ENCODE assay signal across 1 cellular context in the genomic region with DNA sequence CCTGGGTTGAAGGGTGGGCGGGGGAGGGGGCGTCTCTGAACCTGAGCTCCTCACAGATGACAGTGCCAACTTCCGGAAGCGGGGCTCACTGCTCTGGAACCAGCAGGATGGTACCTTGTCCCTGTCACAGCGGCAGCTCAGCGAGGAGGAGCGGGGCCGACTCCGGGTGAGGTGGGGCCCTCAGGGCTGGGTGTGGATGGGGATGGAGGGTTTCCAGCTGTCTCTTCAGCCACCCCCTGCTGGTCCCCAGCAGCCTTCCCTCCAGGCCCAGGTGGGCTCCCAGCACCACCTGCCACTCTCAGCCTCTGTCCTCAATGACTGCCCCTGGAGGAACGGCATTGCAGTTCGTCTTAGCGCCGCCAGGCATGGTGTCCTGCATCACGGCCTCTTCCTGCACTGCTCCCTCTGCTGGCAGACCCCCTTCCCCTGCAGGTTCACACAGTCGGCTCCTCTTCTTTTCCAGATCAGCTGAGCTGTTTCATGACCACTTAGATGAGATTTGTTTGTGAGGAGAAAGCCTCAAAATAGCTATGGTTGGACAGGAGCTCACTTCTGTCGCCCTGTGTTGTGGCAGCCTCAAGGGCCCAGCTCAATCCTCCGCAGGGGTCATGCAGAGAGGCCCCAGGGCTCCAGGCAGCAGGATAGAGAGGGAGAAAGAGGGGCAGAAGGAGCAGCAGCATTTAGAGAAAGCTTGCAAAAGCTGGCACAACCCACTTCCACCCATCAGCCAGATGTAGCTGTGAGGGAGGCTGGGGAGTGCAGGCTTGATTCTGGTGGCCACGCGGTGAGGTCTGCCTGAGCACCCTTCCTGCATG.
TF ChIP-seq lines count a peak whose summit lies in the region.

No MANE protein-coding gene starts in this region.

TF ChIP-seq in HEK293, 187 proteins besides CTCF, POLR2A, EP300 and RAD21:
- no peak for TF ChIP-seq SP7 (tag by site-specific recombination; IDR thresholded peaks at IDR 0.05)
- peak; percentile 57 for TF ChIP-seq ZIC2 (tag by site-specific recombination; IDR thresholded peaks at IDR 0.05)
- no peak for TF ChIP-seq ZNF223 (tag by site-specific recombination; IDR thresholded peaks at IDR 0.05)
- no peak for TF ChIP-seq ZNF707 (tag by site-specific recombination; IDR thresholded peaks at IDR 0.05)
- 0 out of 2 replicates have a peak, but pooled peaks have one; percentile 35 for TF ChIP-seq ZNF664 (tag by site-specific recombination; IDR thresholded peaks at IDR 0.05)
- TF ChIP-seq ZNF146 (tag by site-specific recombination; IDR thresholded peaks at IDR 0.05): no peak
- no peak for TF ChIP-seq ZNF843 (tag by site-specific recombination; IDR thresholded peaks at IDR 0.05)
- no peak for TF ChIP-seq KLF16 (tag by site-specific recombination; IDR thresholded peaks at IDR 0.05)
- TF ChIP-seq, protein P1, sequence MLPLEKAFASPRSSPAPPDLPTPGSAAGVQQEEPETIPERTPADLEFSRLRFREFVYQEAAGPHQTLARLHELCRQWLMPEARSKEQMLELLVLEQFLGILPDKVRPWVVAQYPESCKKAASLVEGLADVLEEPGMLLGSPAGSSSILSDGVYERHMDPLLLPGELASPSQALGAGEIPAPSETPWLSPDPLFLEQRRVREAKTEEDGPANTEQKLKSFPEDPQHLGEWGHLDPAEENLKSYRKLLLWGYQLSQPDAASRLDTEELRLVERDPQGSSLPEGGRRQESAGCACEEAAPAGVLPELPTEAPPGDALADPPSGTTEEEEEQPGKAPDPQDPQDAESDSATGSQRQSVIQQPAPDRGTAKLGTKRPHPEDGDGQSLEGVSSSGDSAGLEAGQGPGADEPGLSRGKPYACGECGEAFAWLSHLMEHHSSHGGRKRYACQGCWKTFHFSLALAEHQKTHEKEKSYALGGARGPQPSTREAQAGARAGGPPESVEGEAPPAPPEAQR (tag by site-specific recombination; IDR thresholded peaks at IDR 0.05): no peak
- 0 out of 2 replicates have a peak, but pooled peaks have one; percentile 28 for TF ChIP-seq ZNF561 (tag by site-specific recombination; IDR thresholded peaks at IDR 0.05; ENCODE audit: borderline replicate concordance)
- no peak for TF ChIP-seq WT1 (tag by site-specific recombination; IDR thresholded peaks at IDR 0.05)
- no peak for TF ChIP-seq ZNF654 (tag by site-specific recombination; IDR thresholded peaks at IDR 0.05; ENCODE audit: low read depth)
- TF ChIP-seq, protein P2, sequence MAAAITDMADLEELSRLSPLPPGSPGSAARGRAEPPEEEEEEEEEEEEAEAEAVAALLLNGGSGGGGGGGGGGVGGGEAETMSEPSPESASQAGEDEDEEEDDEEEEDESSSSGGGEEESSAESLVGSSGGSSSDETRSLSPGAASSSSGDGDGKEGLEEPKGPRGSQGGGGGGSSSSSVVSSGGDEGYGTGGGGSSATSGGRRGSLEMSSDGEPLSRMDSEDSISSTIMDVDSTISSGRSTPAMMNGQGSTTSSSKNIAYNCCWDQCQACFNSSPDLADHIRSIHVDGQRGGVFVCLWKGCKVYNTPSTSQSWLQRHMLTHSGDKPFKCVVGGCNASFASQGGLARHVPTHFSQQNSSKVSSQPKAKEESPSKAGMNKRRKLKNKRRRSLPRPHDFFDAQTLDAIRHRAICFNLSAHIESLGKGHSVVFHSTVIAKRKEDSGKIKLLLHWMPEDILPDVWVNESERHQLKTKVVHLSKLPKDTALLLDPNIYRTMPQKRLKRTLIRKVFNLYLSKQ (tag by site-specific recombination; IDR thresholded peaks at IDR 0.05; ENCODE audit: borderline replicate concordance): no peak
- 0 out of 2 replicates have a peak, but pooled peaks have one; percentile 40 for TF ChIP-seq ZNF2 (tag by site-specific recombination; IDR thresholded peaks at IDR 0.05)
- 0 out of 2 replicates have a peak, but pooled peaks have one; percentile 11 for TF ChIP-seq ZBTB11 (tag by site-specific recombination; conservative IDR thresholded peaks at IDR 0.05; ENCODE audit: low read depth)
- TF ChIP-seq, protein P3, sequence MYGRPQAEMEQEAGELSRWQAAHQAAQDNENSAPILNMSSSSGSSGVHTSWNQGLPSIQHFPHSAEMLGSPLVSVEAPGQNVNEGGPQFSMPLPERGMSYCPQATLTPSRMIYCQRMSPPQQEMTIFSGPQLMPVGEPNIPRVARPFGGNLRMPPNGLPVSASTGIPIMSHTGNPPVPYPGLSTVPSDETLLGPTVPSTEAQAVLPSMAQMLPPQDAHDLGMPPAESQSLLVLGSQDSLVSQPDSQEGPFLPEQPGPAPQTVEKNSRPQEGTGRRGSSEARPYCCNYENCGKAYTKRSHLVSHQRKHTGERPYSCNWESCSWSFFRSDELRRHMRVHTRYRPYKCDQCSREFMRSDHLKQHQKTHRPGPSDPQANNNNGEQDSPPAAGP (tag by site-specific recombination; IDR thresholded peaks at IDR 0.05): no peak
- TF ChIP-seq ZFP69B (tag by site-specific recombination; IDR thresholded peaks at IDR 0.05): no peak
- no peak for TF ChIP-seq ZNF626 (tag by site-specific recombination; IDR thresholded peaks at IDR 0.05)
- TF ChIP-seq ZNF660 (tag by site-specific recombination; IDR thresholded peaks at IDR 0.05): 0 out of 2 replicates have a peak, but pooled peaks have one; percentile 26
- TF ChIP-seq HOXC10 (CRISPR knock-in tag; IDR thresholded peaks at IDR 0.05): 0 out of 2 replicates have a peak, but pooled peaks have one; percentile 1
- no peak for TF ChIP-seq ZNF10 (tag by site-specific recombination; IDR thresholded peaks at IDR 0.05)
- no peak for TF ChIP-seq ZNF112 (tag by site-specific recombination; IDR thresholded peaks at IDR 0.05)
- TF ChIP-seq, protein P4, sequence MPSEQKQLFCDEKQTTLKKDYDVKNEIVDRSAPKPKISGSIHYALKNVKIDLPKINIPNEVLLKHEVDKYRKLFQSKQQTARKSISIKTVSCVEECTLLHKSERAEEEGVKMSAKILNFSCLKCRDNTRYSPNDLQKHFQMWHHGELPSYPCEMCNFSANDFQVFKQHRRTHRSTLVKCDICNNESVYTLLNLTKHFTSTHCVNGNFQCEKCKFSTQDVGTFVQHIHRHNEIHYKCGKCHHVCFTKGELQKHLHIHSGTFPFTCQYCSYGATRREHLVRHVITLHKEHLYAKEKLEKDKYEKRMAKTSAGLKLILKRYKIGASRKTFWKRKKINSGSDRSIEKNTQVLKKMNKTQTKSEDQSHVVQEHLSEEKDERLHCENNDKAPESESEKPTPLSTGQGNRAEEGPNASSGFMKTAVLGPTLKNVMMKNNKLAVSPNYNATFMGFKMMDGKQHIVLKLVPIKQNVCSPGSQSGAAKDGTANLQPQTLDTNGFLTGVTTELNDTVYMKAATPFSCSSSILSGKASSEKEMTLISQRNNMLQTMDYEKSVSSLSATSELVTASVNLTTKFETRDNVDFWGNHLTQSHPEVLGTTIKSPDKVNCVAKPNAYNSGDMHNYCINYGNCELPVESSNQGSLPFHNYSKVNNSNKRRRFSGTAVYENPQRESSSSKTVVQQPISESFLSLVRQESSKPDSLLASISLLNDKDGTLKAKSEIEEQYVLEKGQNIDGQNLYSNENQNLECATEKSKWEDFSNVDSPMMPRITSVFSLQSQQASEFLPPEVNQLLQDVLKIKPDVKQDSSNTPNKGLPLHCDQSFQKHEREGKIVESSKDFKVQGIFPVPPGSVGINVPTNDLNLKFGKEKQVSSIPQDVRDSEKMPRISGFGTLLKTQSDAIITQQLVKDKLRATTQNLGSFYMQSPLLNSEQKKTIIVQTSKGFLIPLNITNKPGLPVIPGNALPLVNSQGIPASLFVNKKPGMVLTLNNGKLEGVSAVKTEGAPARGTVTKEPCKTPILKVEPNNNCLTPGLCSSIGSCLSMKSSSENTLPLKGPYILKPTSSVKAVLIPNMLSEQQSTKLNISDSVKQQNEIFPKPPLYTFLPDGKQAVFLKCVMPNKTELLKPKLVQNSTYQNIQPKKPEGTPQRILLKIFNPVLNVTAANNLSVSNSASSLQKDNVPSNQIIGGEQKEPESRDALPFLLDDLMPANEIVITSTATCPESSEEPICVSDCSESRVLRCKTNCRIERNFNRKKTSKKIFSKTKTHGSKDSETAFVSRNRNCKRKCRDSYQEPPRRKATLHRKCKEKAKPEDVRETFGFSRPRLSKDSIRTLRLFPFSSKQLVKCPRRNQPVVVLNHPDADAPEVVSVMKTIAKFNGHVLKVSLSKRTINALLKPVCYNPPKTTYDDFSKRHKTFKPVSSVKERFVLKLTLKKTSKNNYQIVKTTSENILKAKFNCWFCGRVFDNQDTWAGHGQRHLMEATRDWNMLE (tag by site-specific recombination; conservative IDR thresholded peaks at IDR 0.05; ENCODE audit: low read depth): no peak
- TF ChIP-seq, protein P5, sequence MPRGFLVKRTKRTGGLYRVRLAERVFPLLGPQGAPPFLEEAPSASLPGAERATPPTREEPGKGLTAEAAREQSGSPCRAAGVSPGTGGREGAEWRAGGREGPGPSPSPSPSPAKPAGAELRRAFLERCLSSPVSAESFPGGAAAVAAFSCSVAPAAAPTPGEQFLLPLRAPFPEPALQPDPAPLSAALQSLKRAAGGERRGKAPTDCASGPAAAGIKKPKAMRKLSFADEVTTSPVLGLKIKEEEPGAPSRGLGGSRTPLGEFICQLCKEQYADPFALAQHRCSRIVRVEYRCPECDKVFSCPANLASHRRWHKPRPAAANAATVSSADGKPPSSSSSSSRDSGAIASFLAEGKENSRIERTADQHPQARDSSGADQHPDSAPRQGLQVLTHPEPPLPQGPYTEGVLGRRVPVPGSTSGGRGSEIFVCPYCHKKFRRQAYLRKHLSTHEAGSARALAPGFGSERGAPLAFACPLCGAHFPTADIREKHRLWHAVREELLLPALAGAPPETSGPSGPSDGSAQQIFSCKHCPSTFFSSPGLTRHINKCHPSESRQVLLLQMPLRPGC (tag by site-specific recombination; IDR thresholded peaks at IDR 0.05): no peak
- TF ChIP-seq ZNF174 (tag by site-specific recombination; IDR thresholded peaks at IDR 0.05): no peak
- TF ChIP-seq ZNF610 (tag by site-specific recombination; IDR thresholded peaks at IDR 0.05; ENCODE audit: borderline replicate concordance): no peak
